ENCODE assay signal across 11 cellular contexts in genomic region chr2:120820885-120821279, GRCh38.
A peak's percentile ranks its signal among the peaks of the same experiment; 100 is the strongest.
DNase-seq lines count a peak whose midpoint lies in the region; ATAC-seq, FAIRE-seq and TF ChIP-seq lines count a peak whose summit lies in the region.
"Had no signal": no experiment of that assay in that cellular context is flagged by ENCODE, and none has a peak within 500 bp of the region (broad histone marks: within the 10 kb centered on the region; RNA-seq: fewer than 3 reads in every experiment).

No MANE protein-coding gene starts in this region.

- H3K4me3 Mint-ChIP-seq in endodermal cell (no peak overlapping the region), neural crest cell (no peak overlapping the region)
- H3K4me3 Mint-ChIP-seq: activated naive CD8-positive, alpha-beta T cell treated with anti-CD3 and anti-CD28 coated beads, Interleukin-2, amount 10 ng/mL, durations not matched to agents 7 days and 5 days had no signal

- H3K27me3 Mint-ChIP-seq in endodermal cell (ENCODE audit: insufficient read depth), result no peaks in the 10 kb centered on the region
- no peaks in the 10 kb centered on the region for H3K27me3 Mint-ChIP-seq in neural crest cell (ENCODE audit: low read depth)
- H3K27me3 Mint-ChIP-seq: activated naive CD8-positive, alpha-beta T cell treated with anti-CD3 and anti-CD28 coated beads, Interleukin-2, amount 10 ng/mL, durations not matched to agents 7 days and 5 days had no signal

- H2BK20ac ChIP-seq in IMR-90 (ENCODE audit: low read depth, low read length), result peak overlapping the region; percentile 90

- H3K9ac ChIP-seq in IMR-90 (ENCODE audit: low read depth, low read length), result peak overlapping the region; percentile 68
- no peak overlapping the region for H3K9ac ChIP-seq in endodermal cell (ENCODE audit: extremely low read depth, low read length, poor library complexity, severe bottlenecking)

- WGBS in IMR-90 (ENCODE audit: extremely low coverage in 2 of 2, insufficient read length in 1 of 2), 2 experiments, result 0% methylated on average over 2 of the region's 12 CpGs; no CpG with 5 or more reads in 1 of the 2 experiments
- WGBS in endodermal cell (ENCODE audit: insufficient coverage in 1 of 2, insufficient read length in 1 of 2), 2 experiments, result 61 to 74% methylated on average over 11 to 12 of the region's 12 CpGs

- CTCF ChIA-PET in IMR-90 (lab: Yijun Ruan, JAX), result interaction anchor here (0.8 to 0.9 kb wide), 2 partner anchors 41 to 249 kb away, joined by 3 to 4 read pairs; no protein-coding TSS in a partner anchor

- no peaks in the 10 kb centered on the region for H3K9me3 ChIP-seq in IMR-90 (ENCODE audit: control insufficient read depth, insufficient read depth, low read length)
- no peaks in the 10 kb centered on the region for H3K9me3 ChIP-seq in endodermal cell (ENCODE audit: control insufficient read depth, low read length)

- H3K36me3 Mint-ChIP-seq in endodermal cell (ENCODE audit: low read depth) (no peaks in the 10 kb centered on the region), neural crest cell (ENCODE audit: low read depth) (no peaks in the 10 kb centered on the region)
- H3K36me3 Mint-ChIP-seq: activated naive CD8-positive, alpha-beta T cell treated with anti-CD3 and anti-CD28 coated beads, Interleukin-2, amount 10 ng/mL, durations not matched to agents 7 days and 5 days had no signal

- peak overlapping the region; percentile 77 for H3K56ac ChIP-seq in IMR-90 (ENCODE audit: extremely low read depth, insufficient read depth, low read length)

- peaks cover 43% of the 10 kb centered on the region for H3K4me1 ChIP-seq in IMR-90 (ENCODE audit: control insufficient read depth, insufficient read depth, low read length)
- H3K4me1 ChIP-seq in endodermal cell (ENCODE audit: control insufficient read depth, insufficient read depth, low read length), result peaks cover 3% of the 10 kb centered on the region

- H2BK120ac ChIP-seq in IMR-90 (ENCODE audit: low read depth, low read length), result peak overlapping the region; percentile 91

- H3K9me1 ChIP-seq in IMR-90 (ENCODE audit: insufficient read depth, low read length), result peaks cover 44% of the 10 kb centered on the region

- in situ Hi-C loops in IMR-90 (cut with MboI; ENCODE audit: low sequenced_read_pairs), result loop anchor here (25.0 kb wide), 1 partner anchor 484 kb away; the partner anchor contains the start of gene INHBB

- H3K4me1 Mint-ChIP-seq in endodermal cell (peaks cover 19% of the 10 kb centered on the region), neural crest cell (peaks cover 26% of the 10 kb centered on the region)
- H3K4me1 Mint-ChIP-seq: activated naive CD8-positive, alpha-beta T cell treated with anti-CD3 and anti-CD28 coated beads, Interleukin-2, amount 10 ng/mL, durations not matched to agents 7 days and 5 days had no signal

- H2AK9ac ChIP-seq in IMR-90 (replicated peaks; ENCODE audit: low read depth, low read length, poor library complexity), result peak overlapping the region; percentile 87

- peak; percentile 27 for TF ChIP-seq RAD21 in IMR-90 (IDR thresholded peaks at IDR 0.05; ENCODE audit: low read length)

- POLR2A ChIA-PET in IMR-90 (lab: Charles Lee; ENCODE audit: unreplicated experiment), result interaction anchor here (0.6 kb wide), 1 partner anchor 254 kb away, joined by 3 read pairs; no protein-coding TSS in a partner anchor

- ATAC-seq in IMR-90 (ENCODE audit: low read depth) (peak; percentile 16), GM18909 (IDR thresholded peaks at IDR 0.05; ENCODE audit: poor library complexity, unreplicated experiment) (no peak)
- ATAC-seq: esophagus mucosa had no signal

- dilution Hi-C loops in IMR-90 (cut with HindIII; ENCODE audit: low sequenced_read_pairs, unreplicated experiment), result no loop called here

- H3K36me3 ChIP-seq in IMR-90 (ENCODE audit: control insufficient read depth, insufficient read depth, low read length) (peaks cover 6% of the 10 kb centered on the region; the same call in 1 of the 2 replicates), endodermal cell (ENCODE audit: control insufficient read depth, insufficient read depth, low read length) (no peaks in the 10 kb centered on the region)

- peak overlapping the region; percentile 93 for H2BK5ac ChIP-seq in IMR-90 (ENCODE audit: low read depth, low read length, poor library complexity, severe bottlenecking)

- H3K4me2 ChIP-seq in IMR-90 (ENCODE audit: low read depth, low read length), result peak overlapping the region; percentile 77

- peak overlapping the region; percentile 80 for H3K18ac ChIP-seq in IMR-90 (ENCODE audit: low read depth, low read length)

- BruUV-seq in IMR-90 (replicated peaks; lab: Mats Ljungman, UMichigan), result no TSS peak

- no peak for FAIRE-seq in frontal cortex (lab: Jason Lieb, UNC)

- peak overlapping the region; percentile 72 to 88 for H4K8ac ChIP-seq in IMR-90 (ENCODE audit: low read depth in 2 of 2, low read length in 2 of 2)

- peak overlapping the region; percentile 74; the same call in 2 of the 3 replicates for H2BK15ac ChIP-seq in IMR-90 (ENCODE audit: low read depth, low read length)

- peak overlapping the region; percentile 96 for H3K4ac ChIP-seq in IMR-90 (ENCODE audit: low read depth, low read length)

- H4K91ac ChIP-seq in IMR-90 (ENCODE audit: insufficient read depth, low read depth, low read length), result peak overlapping the region; percentile 96

- peak overlapping the region; percentile 60 for H4K5ac ChIP-seq in IMR-90 (ENCODE audit: low read depth, low read length)

- H3K27ac ChIP-seq in IMR-90 (ENCODE audit: insufficient read depth, low read length), result peak overlapping the region; percentile 89
- H3K27ac ChIP-seq in endodermal cell (ENCODE audit: low read depth, low read length), result peak overlapping the region; percentile 73
- H3K27ac ChIP-seq: C4-2B had no signal

- peak overlapping the region; percentile 92 for H3K14ac ChIP-seq in IMR-90 (replicated peaks; ENCODE audit: low read depth, low read length)

- peak overlapping the region; percentile 27; the same call in 1 of the 2 replicates for H3K4me3 ChIP-seq in IMR-90 (ENCODE audit: insufficient read depth, low read depth, low read length)
- H3K4me3 ChIP-seq in endodermal cell (ENCODE audit: low read length), result no peak overlapping the region

- TF ChIP-seq CTCF in IMR-90 (conservative IDR thresholded peaks at IDR 0.05; ENCODE audit: low read depth, low read length) (no peak), endodermal cell (conservative IDR thresholded peaks at IDR 0.05) (no peak), neural crest cell (conservative IDR thresholded peaks at IDR 0.05) (no peak)

- H2AK5ac ChIP-seq in IMR-90 (ENCODE audit: low read depth, low read length), result peak overlapping the region; percentile 97

- peak overlapping the region; percentile 36 for H2AFZ ChIP-seq in IMR-90 (replicated peaks; ENCODE audit: low read length, poor library complexity)

- peak overlapping the region; percentile 91 for H3K23ac ChIP-seq in IMR-90 (ENCODE audit: low read depth, low read length)

- DNase-seq in AG08395 (ENCODE audit: low spot score) (peak; percentile 77), IMR-90 (peak; percentile 84), endodermal cell (peak; percentile 69), neural crest cell (ENCODE audit: low read depth, low spot score) (no peak), SW 1271 (lab: John Stamatoyannopoulos, UW) (no peak), NCI-H187 (lab: John Stamatoyannopoulos, UW) (no peak), frontal cortex (ENCODE audit: low spot score in 2 of 2) (no peak)
- DNase-seq: activated naive CD8-positive, alpha-beta T cell treated with anti-CD3 and anti-CD28 coated beads, Interleukin-2, amount 10 ng/mL, durations not matched to agents 7 days and 5 days had no signal

- H3K27me3 ChIP-seq in IMR-90 (ENCODE audit: control insufficient read depth, insufficient read depth, low read length) (no peaks in the 10 kb centered on the region), endodermal cell (ENCODE audit: control insufficient read depth, insufficient read depth, low read length, poor library complexity, severe bottlenecking) (no peaks in the 10 kb centered on the region)

- intact Hi-C loops in IMR-90 (cut with micrococcal nuclease), result loop anchor here (2.0 to 10.0 kb wide), 2 partner anchors 84 to 126 kb away; no protein-coding TSS in a partner anchor

- H3K9me3 Mint-ChIP-seq in endodermal cell, result no peaks in the 10 kb centered on the region
- H3K9me3 Mint-ChIP-seq in neural crest cell, result no peaks in the 10 kb centered on the region
- H3K9me3 Mint-ChIP-seq: activated naive CD8-positive, alpha-beta T cell treated with anti-CD3 and anti-CD28 coated beads, Interleukin-2, amount 10 ng/mL, durations not matched to agents 7 days and 5 days had no signal

- peaks cover 39% of the 10 kb centered on the region for H4K20me1 ChIP-seq in IMR-90 (ENCODE audit: insufficient read depth, low read length)

- peak overlapping the region; percentile 30 for H3K27ac Mint-ChIP-seq in endodermal cell
- peak overlapping the region; percentile 35 for H3K27ac Mint-ChIP-seq in neural crest cell (ENCODE audit: unreplicated experiment)
- H3K27ac Mint-ChIP-seq: activated naive CD8-positive, alpha-beta T cell treated with anti-CD3 and anti-CD28 coated beads, Interleukin-2, amount 10 ng/mL, durations not matched to agents 7 days and 5 days had no signal

- peaks cover 40 to 91% of the 10 kb centered on the region in 2 experiments for H3K79me1 ChIP-seq in IMR-90 (ENCODE audit: low read depth in 1 of 2, low read length in 2 of 2)

- TF ChIP-seq POLR2A in IMR-90 (IDR thresholded peaks at IDR 0.05; ENCODE audit: low read depth, low read length), result no peak

TF ChIP-seq in IMR-90, 13 proteins besides CTCF, POLR2A, EP300 and RAD21 (continues in another document):
- no peak for TF ChIP-seq RFX5 (IDR thresholded peaks at IDR 0.05; ENCODE audit: low read depth, low read length)
- peak; percentile 55; the same call in 1 of the 2 replicates for TF ChIP-seq MAZ (IDR thresholded peaks at IDR 0.05; ENCODE audit: borderline replicate concordance, low read depth, low read length)
- peak; percentile 60 for TF ChIP-seq MAFK (IDR thresholded peaks at IDR 0.05; ENCODE audit: low read depth, low read length)
- TF ChIP-seq ELK1 (IDR thresholded peaks at IDR 0.05; ENCODE audit: borderline replicate concordance, low read depth, low read length), result no peak
- no peak for TF ChIP-seq CEBPB (IDR thresholded peaks at IDR 0.05; ENCODE audit: low read depth, low read length)
- no peak for TF ChIP-seq NFE2L2 (IDR thresholded peaks at IDR 0.05; ENCODE audit: low read depth, low read length)
- no peak for TF ChIP-seq RCOR1 (IDR thresholded peaks at IDR 0.05; ENCODE audit: insufficient replicate concordance, low read length)
- TF ChIP-seq BHLHE40 (IDR thresholded peaks at IDR 0.05; ENCODE audit: low read depth, low read length), result peak; percentile 53; the same call in 1 of the 2 replicates
- no peak for TF ChIP-seq SMC3 (IDR thresholded peaks at IDR 0.05; ENCODE audit: low read depth, low read length)

Comparison
In these comparisons a context has a peak if more than half of its experiments do, and no peak if none do; other contexts are left out.
1. DNase-seq: peak in AG08395 (single experiment), IMR-90 (single experiment) and endodermal cell (single experiment); none in neural crest cell (single experiment), SW 1271 (0 of 2), NCI-H187 (0 of 2) and frontal cortex (0 of 2).